In genomic region chr12:29778531-29778930, GRCh38 we compare ENCODE assay signal across 20 cellular contexts. TPM values are rescaled to one million over a fixed set of nuclear protein-coding genes. Genes with fewer than 3 reads are reported as not detected.
"Had no signal": no experiment of that assay in that cellular context is flagged by ENCODE, and none has a peak within 500 bp of the region (broad histone marks: within the 10 kb centered on the region; RNA-seq: fewer than 3 reads in every experiment).

No MANE protein-coding gene starts in this region.

- DNase-seq: IMR-90, Kasumi-1, KG1, MV-4-11, NCI-H1048, NCI-H1105, NCI-H1417, NCI-H1436 treated with DMSO at 0.1 percent for 48 hours, NCI-H1694 treated with DMSO at 0.1 percent for 48 hours, NCI-H1930, NCI-H2081, NCI-H2107, NCI-H2227 treated with DMSO at 0.1 percent for 48 hours, NCI-H524, NCI-H526 treated with DMSO at 0.1 percent for 48 hours, NCI-H748 treated with DMSO at 0.1 percent for 48 hours, PC-3, SHP77 had no signal

- H3K27ac ChIP-seq: RWPE1 had no signal

RNA-seq across cellular contexts. Expression of gene TMTC1, which starts 5.2 kb away (rescaled TPM):
- total RNA-seq: OCI-LY7 had no signal
